9 cellular contexts compared by ENCODE assay signal in the genomic region with DNA sequence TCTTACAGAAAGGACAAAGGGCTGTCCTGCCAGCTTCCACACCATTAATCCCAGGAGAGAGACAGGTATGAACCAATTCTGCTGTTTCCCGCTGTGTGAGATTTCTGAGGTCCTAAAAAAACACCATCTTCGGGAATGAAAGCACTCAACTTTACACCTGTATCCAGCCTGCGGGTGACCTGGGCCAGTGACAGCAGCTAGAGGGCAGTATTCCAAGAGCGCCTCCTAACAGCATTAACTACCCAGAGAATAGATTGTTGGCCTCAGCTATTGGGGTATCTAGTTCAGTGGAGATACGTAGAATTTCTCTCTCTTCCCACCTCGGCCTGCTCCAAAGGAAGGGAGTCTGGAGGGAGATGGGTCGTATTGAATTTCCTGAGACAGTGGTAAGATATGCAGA. TPM values are rescaled to one million over a fixed set of nuclear protein-coding genes. Genes with fewer than 3 reads are reported as not detected.
A peak's percentile ranks its signal among the peaks of the same experiment; 100 is the strongest.
DNase-seq lines count a peak whose midpoint lies in the region; ATAC-seq, FAIRE-seq and TF ChIP-seq lines count a peak whose summit lies in the region.
"Had no signal": no experiment of that assay in that cellular context is flagged by ENCODE, and none has a peak within 500 bp of the region (broad histone marks: within the 10 kb centered on the region; RNA-seq: fewer than 3 reads in every experiment).

No MANE protein-coding gene starts in this region.

- DNase-seq in D721Med (ENCODE audit: insufficient read length, low spot score) = no peak
- DNase-seq in HFFc6 = no peak
- DNase-seq in body of pancreas = peak in 3 of 4 donors; percentile 23 to 58 (median 24)
- DNase-seq in left lobe of liver (ENCODE audit: low spot score) = no peak
- DNase-seq in occipital lobe (lab: John Stamatoyannopoulos, UW) = no peak
- DNase-seq in kidney tubule cell (ENCODE audit: low spot score) = no peak
- DNase-seq in stimulated activated CD4-positive, alpha-beta T cell treated with anti-CD3 and anti-CD28 coated beads, Interleukin-2, amount 100 ng/mL, for 48 hours = no peak
- DNase-seq: NCI-H2227 treated with DMSO at 0.1 percent for 48 hours had no signal

- H3K4me1 ChIP-seq in body of pancreas = no peaks in the 10 kb centered on the region

- no peak overlapping the region for H3K27ac ChIP-seq in body of pancreas

- FAIRE-seq in D721Med (lab: Jason Lieb, UNC) = no peak

- H3K4me3 ChIP-seq in body of pancreas = no peak overlapping the region

- H3K36me3 ChIP-seq in body of pancreas (replicated peaks in 1 of 2; ENCODE audit: insufficient read depth in 1 of 2, low read depth in 2 of 2) = no peaks in the 10 kb centered on the region

- H3K27ac Mint-ChIP-seq in HFFc6 = no peak overlapping the region

- no peaks in the 10 kb centered on the region for H3K4me1 Mint-ChIP-seq in HFFc6 (ENCODE audit: low read depth)

- H3K27me3 ChIP-seq in body of pancreas = no peaks in the 10 kb centered on the region

- ATAC-seq in body of pancreas = peak; percentile 38
- peak; percentile 58 for ATAC-seq in left lobe of liver
- ATAC-seq in HG03342 (IDR thresholded peaks at IDR 0.05; ENCODE audit: unreplicated experiment) = no peak

- H3K27me3 Mint-ChIP-seq in HFFc6 (ENCODE audit: insufficient read depth) = no peaks in the 10 kb centered on the region; the same call in 1 of the 2 replicates

- intact Hi-C loops in body of pancreas (cut with DNase I) = no loop called here

- WGBS in body of pancreas, 2 donors = 75 to 79% methylated on average over 6 to 7 of the region's 7 CpGs

- no peaks in the 10 kb centered on the region for H3K36me3 Mint-ChIP-seq in HFFc6 (ENCODE audit: low read depth)

- no peak overlapping the region for H3K4me3 Mint-ChIP-seq in HFFc6

- TF ChIP-seq CTCF in D721Med (IDR thresholded peaks at IDR 0.05; ENCODE audit: insufficient read depth, missing control alignments) (peak; percentile 33), HFFc6 (IDR thresholded peaks at IDR 0.05) (peak; percentile 71), body of pancreas (IDR thresholded peaks at IDR 0.05) (peak; percentile 36 to 52 (median 39))

- TF ChIP-seq POLR2A in body of pancreas (IDR thresholded peaks at IDR 0.05) = no peak

- H3K9me3 ChIP-seq in body of pancreas = no peaks in the 10 kb centered on the region

- H3K9me3 Mint-ChIP-seq in HFFc6 = no peaks in the 10 kb centered on the region

RNA-seq across cellular contexts. Expression of gene WDR76, which starts 55.1 kb away (rescaled TPM):
- 10 to 100 TPM in 5 of 6 experiments, 1 to 10 TPM in 1; 8.8 to 25.1 (median 20.5) TPM for total RNA-seq in HFFc6 (2021; fragmentation: NEBNext Ultra II Directional; extraction: Animal tissue kit (Norgen Biotek cat#: 25700))
- total RNA-seq in body of pancreas = 1 to 10 TPM; 6.2 to 6.9 TPM
- total RNA-seq in left lobe of liver = 0.86 TPM
- total RNA-seq in occipital lobe = 20.3 TPM

RNA-seq across cellular contexts. Expression of gene MFAP1, which starts 57.5 kb away (rescaled TPM):
- total RNA-seq in HFFc6 (2021; fragmentation: NEBNext Ultra II Directional; extraction: Animal tissue kit (Norgen Biotek cat#: 25700)) = 10 to 100 TPM; 25.3 to 30.4 (median 27.3) TPM
- total RNA-seq in body of pancreas (1 to 10 TPM; 1.6 to 9.9 TPM), left lobe of liver (7.0 TPM), occipital lobe (24.0 TPM)

Comparison
In these comparisons a context has a peak if more than half of its experiments do, and no peak if none do; other contexts are left out.
1. DNase-seq: peak in body of pancreas (3 of 4); none in D721Med (single experiment), HFFc6 (single experiment), left lobe of liver (single experiment), occipital lobe (single experiment), kidney tubule cell (single experiment) and stimulated activated CD4-positive, alpha-beta T cell treated with anti-CD3 and anti-CD28 coated beads, Interleukin-2, amount 100 ng/mL, for 48 hours (0 of 2).
2. Peak in every context shown above with its lines, with median percentiles within 50 percentile points of each other: CTCF ChIP-seq.